Comparison of ENCODE assay signal across 10 cellular contexts in genomic region chr5:151023651-151024050, GRCh38. TPM values are rescaled to one million over a fixed set of nuclear protein-coding genes. Genes with fewer than 3 reads are reported as not detected.
A peak's percentile ranks its signal among the peaks of the same experiment; 100 is the strongest.
DNase-seq lines count a peak whose midpoint lies in the region; ATAC-seq and TF ChIP-seq lines count a peak whose summit lies in the region.
"Had no signal": no experiment of that assay in that cellular context is flagged by ENCODE, and none has a peak within 500 bp of the region (broad histone marks: within the 10 kb centered on the region; RNA-seq: fewer than 3 reads in every experiment).

No MANE protein-coding gene starts in this region.

- BruUV-seq in PC-9 (replicated peaks; lab: Mats Ljungman, UMichigan): no TSS peak

- TF ChIP-seq CTCF in PC-9 (conservative IDR thresholded peaks at IDR 0.05) (no peak), transverse colon (IDR thresholded peaks at IDR 0.05) (no peak), osteocyte (IDR thresholded peaks at IDR 0.05) (no peak)

- POLR2A ChIA-PET in PC-9 (lab: Charles Lee; ENCODE audit: unreplicated experiment): no interaction called here

- no peak overlapping the region for H2AFZ ChIP-seq in PC-9

- H3K4me1 ChIP-seq in PC-9 (replicated peaks; ENCODE audit: insufficient read depth): peaks cover 12% of the 10 kb centered on the region
- peaks cover 2 to 34% of the 10 kb centered on the region in 2 donors for H3K4me1 ChIP-seq in esophagus (ENCODE audit: control insufficient read depth in 2 of 2, insufficient read depth in 2 of 2, low read length in 1 of 2)
- H3K4me1 ChIP-seq in transverse colon: peaks cover 5 to 57% (median 33%) of the 10 kb centered on the region in 4 donors

- peak; percentile 15 to 33 for DNase-seq in PC-9
- DNase-seq in lung microvascular endothelial cell (ENCODE audit: low read depth in 2 of 2): peak; percentile 56 to 93
- DNase-seq in transverse colon: peak; percentile 64
- no peak for DNase-seq in osteocyte (ENCODE audit: extremely low spot score, unreplicated experiment)
- DNase-seq in RKO (ENCODE audit: low spot score): no peak
- DNase-seq in D341Med (ENCODE audit: low spot score): no peak
- DNase-seq: NCI-H2081, SW 1271 had no signal

- in situ Hi-C loops in transverse colon (cut with MboI; ENCODE audit: low pct_ligation_motif_present in 1 of 4, low pct_unique_long_range_greater_than_20kb in 1 of 4, low sequenced_read_pairs in 3 of 4): no loop called here

- CTCF ChIA-PET in PC-9 (lab: Charles Lee): no interaction called here

- no peaks in the 10 kb centered on the region for H3K27me3 Mint-ChIP-seq in osteocyte (ENCODE audit: unreplicated experiment)

- 39 to 54% methylated on average over 8 of the region's 8 CpGs for WGBS in esophagus, 2 donors
- WGBS in transverse colon (ENCODE audit: low coverage in 1 of 2), 2 donors: 40% methylated on average over 8 of the region's 8 CpGs; no CpG with 5 or more reads in 1 of the 2 donors

- intact Hi-C loops in PC-9 (cut with micrococcal nuclease; ENCODE audit: unreplicated experiment) (loop anchor here (10.0 kb wide), 2 partner anchors 459 to 721 kb away; no protein-coding TSS in a partner anchor), transverse colon (cut with DNase I; ENCODE audit: low total_unique reads) (no loop called here)

- H3K27me3 ChIP-seq in PC-9 (ENCODE audit: insufficient read depth, low read depth): no peaks in the 10 kb centered on the region
- no peaks in the 10 kb centered on the region for H3K27me3 ChIP-seq in esophagus (ENCODE audit: control insufficient read depth in 1 of 2, insufficient read depth in 2 of 2, low read length in 2 of 2)
- no peaks in the 10 kb centered on the region for H3K27me3 ChIP-seq in transverse colon

- H3K27ac ChIP-seq in PC-9 (no peak overlapping the region), esophagus (ENCODE audit: low read depth in 2 of 2, low read length in 1 of 2) (peak overlapping the region; percentile 83 to 96), transverse colon (peak overlapping the region; percentile 74 to 88 (median 82))

- no peaks in the 10 kb centered on the region for H3K36me3 ChIP-seq in PC-9 (ENCODE audit: low read depth)
- H3K36me3 ChIP-seq in esophagus (ENCODE audit: control insufficient read depth in 2 of 2, insufficient read depth in 2 of 2, low read length in 1 of 2): peaks cover 2 to 32% of the 10 kb centered on the region in 2 donors
- peaks cover 0 to 5% (median 2%) of the 10 kb centered on the region in 4 donors for H3K36me3 ChIP-seq in transverse colon

- no peaks in the 10 kb centered on the region; the same call in 1 of the 2 replicates for H3F3A ChIP-seq in PC-9 (ENCODE audit: insufficient read depth, low read depth)

- TF ChIP-seq POLR2A in transverse colon (IDR thresholded peaks at IDR 0.05): no peak

- TF ChIP-seq EP300 in transverse colon (IDR thresholded peaks at IDR 0.05; ENCODE audit: low read depth): no peak

- H4K20me1 ChIP-seq in PC-9 (ENCODE audit: insufficient read depth): no peaks in the 10 kb centered on the region

- H3K79me2 ChIP-seq in PC-9 (ENCODE audit: low read depth): no peaks in the 10 kb centered on the region

- H3K9me2 ChIP-seq in PC-9 (ENCODE audit: insufficient read depth): no peaks in the 10 kb centered on the region

- peaks cover 9% of the 10 kb centered on the region for H3K4me1 Mint-ChIP-seq in osteocyte (ENCODE audit: unreplicated experiment)

- H3K9me3 ChIP-seq in PC-9 (ENCODE audit: insufficient read depth, low read depth): no peaks in the 10 kb centered on the region; the same call in 1 of the 2 replicates
- no peaks in the 10 kb centered on the region for H3K9me3 ChIP-seq in esophagus (ENCODE audit: control insufficient read depth in 2 of 2, insufficient read depth in 1 of 2, low read depth in 1 of 2, low read length in 1 of 2)
- H3K9me3 ChIP-seq in transverse colon: no peaks in the 10 kb centered on the region

- no peaks in the 10 kb centered on the region for H3K9me3 Mint-ChIP-seq in osteocyte (ENCODE audit: unreplicated experiment)

- no peak overlapping the region for H3K27ac Mint-ChIP-seq in osteocyte (ENCODE audit: unreplicated experiment)

- no peak for ATAC-seq in HG02938 (IDR thresholded peaks at IDR 0.05; ENCODE audit: unreplicated experiment)

- peaks cover 9% of the 10 kb centered on the region for H3K36me3 Mint-ChIP-seq in osteocyte (ENCODE audit: unreplicated experiment)

- no peak overlapping the region for H3K4me2 ChIP-seq in PC-9

- H3K4me3 Mint-ChIP-seq in osteocyte (ENCODE audit: unreplicated experiment): no peak overlapping the region

- H3K4me3 ChIP-seq in PC-9: no peak overlapping the region
- H3K4me3 ChIP-seq in esophagus (ENCODE audit: low read depth in 1 of 2, low read length in 2 of 2): no peak overlapping the region
- H3K4me3 ChIP-seq in transverse colon: peak overlapping the region in 1 of 4 donors; percentile 62

RNA-seq across cellular contexts. Expression of gene GPX3, which starts 3.3 kb away (rescaled TPM):
- 84.6 and 93.2 TPM in 2 replicates for total RNA-seq in PC-9 (2021)
- 100 to 1,000 TPM; 143 to 277 TPM for polyA plus RNA-seq in esophagus
- total RNA-seq in lung microvascular endothelial cell: 5.0 and 6.3 TPM in 2 replicates
- 100 to 1,000 TPM; 252 to 758 (median 352) TPM for total RNA-seq in transverse colon
- 1.1 and 1.3 TPM in 2 replicates for total RNA-seq in osteocyte

RNA-seq across cellular contexts. Expression of gene TNIP1, which starts 57.2 kb away (rescaled TPM):
- total RNA-seq in PC-9 (2021) (122 and 124 TPM in 2 replicates), lung microvascular endothelial cell (60.8 and 77.6 TPM in 2 replicates), transverse colon (100 to 1,000 TPM in 3 of 4 donors, 10 to 100 TPM in 1; 63.9 to 296 (median 223) TPM), osteocyte (73.5 and 85.5 TPM in 2 replicates)
- polyA plus RNA-seq in esophagus: 100 to 1,000 TPM in 1 of 2 donors, 10 to 100 TPM in 1; 68.3 to 140 TPM

Comparison
In these comparisons a context has a peak if more than half of its experiments do, and no peak if none do; other contexts are left out.
1. DNase-seq: peak in PC-9 (2 of 2), lung microvascular endothelial cell (2 of 2) and transverse colon (single experiment); none in osteocyte (single experiment), RKO (single experiment) and D341Med (single experiment).
2. RNA of gene GPX3, which starts 3.3 kb away (total RNA-seq): 252 to 758 TPM in transverse colon and 84.6 to 93.2 TPM in PC-9; 5.0 to 6.3 TPM in lung microvascular endothelial cell and 1.1 to 1.3 TPM in osteocyte; every median in the first group is over 10 times any median in the second.